ENCODE assay signal across 18 cellular contexts in genomic region chr3:135927170-135927569, GRCh38. TPM values are rescaled to one million over a fixed set of nuclear protein-coding genes. Genes with fewer than 3 reads are reported as not detected.
DNase-seq lines count a peak whose midpoint lies in the region; ATAC-seq, FAIRE-seq and TF ChIP-seq lines count a peak whose summit lies in the region.
"Had no signal": no experiment of that assay in that cellular context is flagged by ENCODE, and none has a peak within 500 bp of the region (broad histone marks: within the 10 kb centered on the region; RNA-seq: fewer than 3 reads in every experiment).

No MANE protein-coding gene starts in this region.

- no peak for TF ChIP-seq CTCF in foreskin fibroblast (IDR thresholded peaks at IDR 0.05; ENCODE audit: low read depth, low read length)

- H3K9me3 Mint-ChIP-seq in activated naive CD4-positive, alpha-beta T cell treated with anti-CD3 and anti-CD28 coated beads, Interleukin-2, amount 50 U/mL, for 72 hours, result no peaks in the 10 kb centered on the region

- no peak for ATAC-seq in activated naive CD4-positive, alpha-beta T cell treated with anti-CD3 and anti-CD28 coated beads, Interleukin-2, amount 50 U/mL, for 72 hours
- ATAC-seq: left lung; stimulated activated naive CD8-positive, alpha-beta T cell treated with anti-CD3 and anti-CD28 coated beads, Interleukin-15, Interleukin-2, amounts not matched to agents 100 U/mL and 50 U/mL, for 24 hours had no signal

- no peak for TF ChIP-seq POLR2A in GM12891 (IDR thresholded peaks at IDR 0.05; ENCODE audit: low read depth, low read length)

- H3K27ac Mint-ChIP-seq in activated naive CD4-positive, alpha-beta T cell treated with anti-CD3 and anti-CD28 coated beads, Interleukin-2, amount 50 U/mL, for 72 hours, result no peak overlapping the region

- DNase-seq in AG20443 (ENCODE audit: low spot score), result peak; percentile 67
- peak; percentile 45 for DNase-seq in HT1080 (ENCODE audit: low read depth)
- peak; percentile 3 for DNase-seq in amniotic epithelial cell (ENCODE audit: low read depth)
- DNase-seq in foreskin fibroblast, result peak; percentile 88 to 96
- no peak for DNase-seq in GM12891 (ENCODE audit: insufficient read length, low spot score)
- no peak for DNase-seq in NCI-H2227 treated with DMSO at 0.1 percent for 48 hours (lab: John Stamatoyannopoulos, UW)
- no peak for DNase-seq in activated naive CD4-positive, alpha-beta T cell treated with anti-CD3 and anti-CD28 coated beads, Interleukin-2, amount 50 U/mL, for 72 hours (ENCODE audit: low spot score in 2 of 2)
- no peak for DNase-seq in central memory CD4-positive, alpha-beta T cell
- DNase-seq: activated effector memory CD4-positive, alpha-beta T cell treated with Interleukin-2 at 50 U/mL for 16 hours; dermis blood vessel endothelial cell; GF-D8; left lung; NCI-H446 treated with DMSO at 0.1 percent for 48 hours; stimulated activated naive CD8-positive, alpha-beta T cell treated with anti-CD3 and anti-CD28 coated beads, Interleukin-15, Interleukin-2, amounts not matched to agents 100 U/mL and 50 U/mL, for 24 hours; WERI-Rb-1 had no signal

- no peak overlapping the region for H3K4me3 ChIP-seq in foreskin fibroblast (ENCODE audit: low read depth in 1 of 2, low read length in 2 of 2)
- H3K4me3 ChIP-seq: left lung, prostate gland had no signal

- no peaks in the 10 kb centered on the region for H3K36me3 Mint-ChIP-seq in activated naive CD4-positive, alpha-beta T cell treated with anti-CD3 and anti-CD28 coated beads, Interleukin-2, amount 50 U/mL, for 72 hours

- FAIRE-seq in GM12891 (lab: Jason Lieb, UNC), result no peak
- FAIRE-seq: astrocyte, urothelium cell line had no signal

TF ChIP-seq in GM12891, 5 proteins besides CTCF, POLR2A, EP300 and RAD21:
- no peak for TF ChIP-seq POLR2AphosphoS5 (IDR thresholded peaks at IDR 0.05; ENCODE audit: low read depth, low read length)

RNA-seq across cellular contexts. Expression of gene PPP2R3A, which starts 38.4 kb away (rescaled TPM):
- total RNA-seq in HT1080 (2014; rRNA removed; shearing (Covaris generic)), result 26.7 and 30.4 TPM in 2 replicates
- 15.8 and 21.9 TPM in 2 replicates for polyA plus RNA-seq in HT1080 (2015; cell fraction: cytosol; rRNA removed)
- polyA plus RNA-seq in HT1080 (2015; cell fraction: nucleus; rRNA removed), result 23.5 and 24.1 TPM in 2 replicates
- 0.10 TPM for polyA plus RNA-seq in GM12891 (2012; ENCODE audit: low read depth, missing spikeins)
- under 1 TPM; 0.50 to 0.54 TPM for total RNA-seq in activated naive CD4-positive, alpha-beta T cell treated with anti-CD3 and anti-CD28 coated beads, Interleukin-2, amount 50 U/mL, for 72 hours

Comparison
In these comparisons a context has a peak if more than half of its experiments do, and no peak if none do; other contexts are left out.
1. DNase-seq: peak in AG20443 (single experiment), HT1080 (single experiment), amniotic epithelial cell (single experiment) and foreskin fibroblast (2 of 2); none in GM12891 (single experiment), NCI-H2227 treated with DMSO at 0.1 percent for 48 hours (single experiment), activated naive CD4-positive, alpha-beta T cell treated with anti-CD3 and anti-CD28 coated beads, Interleukin-2, amount 50 U/mL, for 72 hours (0 of 2) and central memory CD4-positive, alpha-beta T cell (single experiment).
2. RNA of gene PPP2R3A, which starts 38.4 kb away (total RNA-seq): 26.7 to 30.4 TPM in HT1080; 0.50 to 0.54 TPM in activated naive CD4-positive, alpha-beta T cell treated with anti-CD3 and anti-CD28 coated beads, Interleukin-2, amount 50 U/mL, for 72 hours; every median in the first group is over 10 times any median in the second.